Comparison of ENCODE assay signal across 22 cellular contexts in the genomic region with DNA sequence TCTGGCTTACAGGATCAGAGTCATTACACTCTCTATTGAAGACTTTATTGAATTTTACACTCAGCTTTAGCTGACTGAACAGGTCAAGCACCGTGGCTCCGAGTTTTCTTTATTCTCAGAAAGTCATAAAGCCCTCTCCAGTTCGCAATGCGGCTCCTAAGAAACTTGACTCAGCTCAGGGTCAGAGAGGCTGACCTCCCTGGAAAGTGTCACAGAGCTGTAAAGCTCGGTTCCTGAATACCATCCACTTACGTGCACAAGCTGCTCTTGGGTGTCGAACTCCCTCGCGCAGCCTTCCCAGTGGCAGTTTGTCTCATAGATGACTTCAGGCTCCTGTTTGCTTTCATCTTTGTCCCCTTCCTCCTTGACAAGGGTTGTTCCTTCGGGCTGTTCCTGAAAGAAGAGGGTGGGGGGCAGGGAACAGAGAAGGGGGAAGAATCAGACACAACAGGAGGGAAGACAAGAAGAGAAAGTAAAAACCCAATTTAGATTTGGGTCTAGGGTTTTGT.
DNase-seq lines count a peak whose midpoint lies in the region; ATAC-seq and TF ChIP-seq lines count a peak whose summit lies in the region.
"Had no signal": no experiment of that assay in that cellular context is flagged by ENCODE, and none has a peak within 500 bp of the region (broad histone marks: within the 10 kb centered on the region; RNA-seq: fewer than 3 reads in every experiment).

No MANE protein-coding gene starts in this region.

- no peak overlapping the region for H3K27ac ChIP-seq in GM23338 (ENCODE audit: low read depth)
- H3K27ac ChIP-seq in fibroblast of lung (ENCODE audit: insufficient read depth, low read length) = no peak overlapping the region
- H3K27ac ChIP-seq in muscle layer of colon (ENCODE audit: low read depth, low read length) = peak overlapping the region; percentile 10
- no peak overlapping the region for H3K27ac ChIP-seq in trophoblast cell (ENCODE audit: low read depth, low read length)
- H3K27ac ChIP-seq: Peyer's patch had no signal

- peak overlapping the region; percentile 52; the same call in 1 of the 2 replicates for H3K27ac Mint-ChIP-seq in GM23338
- H3K27ac Mint-ChIP-seq: CD8-positive, alpha-beta memory T cell; HFFc6 had no signal

- H3K14ac ChIP-seq in trophoblast cell (ENCODE audit: low read length) = no peak overlapping the region

- no peak overlapping the region for H3K4ac ChIP-seq in trophoblast cell (ENCODE audit: low read depth, low read length)

- no CpG with 5 or more reads among the region's 10 CpGs for WGBS in trophoblast cell (ENCODE audit: extremely low coverage, insufficient coverage, insufficient read length)
- WGBS in lower leg skin, 2 donors = 85 to 86% methylated on average over 10 of the region's 10 CpGs

- TF ChIP-seq CTCF in GM23338 (conservative IDR thresholded peaks at IDR 0.05; ENCODE audit: low read depth in 2 of 2) = no peak
- no peak for TF ChIP-seq CTCF in fibroblast of lung (conservative IDR thresholded peaks at IDR 0.05 in 1 of 2, IDR thresholded peaks at IDR 0.05 in 1 of 2; ENCODE audit: low read depth in 1 of 2, low read length in 2 of 2)
- no peak for TF ChIP-seq CTCF in lower leg skin (IDR thresholded peaks at IDR 0.05)

- no peak overlapping the region for H3K4me3 Mint-ChIP-seq in GM23338
- H3K4me3 Mint-ChIP-seq: CD8-positive, alpha-beta memory T cell; HFFc6 had no signal

- no peak for TF ChIP-seq POLR2A in lower leg skin (IDR thresholded peaks at IDR 0.05)

- H3K18ac ChIP-seq in trophoblast cell (ENCODE audit: low read length) = no peak overlapping the region

- H2BK120ac ChIP-seq in trophoblast cell (ENCODE audit: insufficient read depth, low read length, poor library complexity) = no peak overlapping the region

- no peak overlapping the region for H3K23ac ChIP-seq in trophoblast cell (ENCODE audit: low read length)

- DNase-seq in GM23338 (ENCODE audit: low spot score) (no peak), fibroblast of lung (ENCODE audit: low read depth in 2 of 2) (peak in 1 of 2 donors; percentile 36), trophoblast cell (no peak), NCI-H1694 treated with DMSO at 0.1 percent for 48 hours (lab: John Stamatoyannopoulos, UW) (no peak), posterior vena cava (ENCODE audit: low spot score) (no peak), lower leg skin (ENCODE audit: low spot score in 2 of 2) (no peak)
- DNase-seq: AML-193; C1 segment of cervical spinal cord; Calu3; CD8-positive, alpha-beta memory T cell; DMS153; H7; HFFc6; KG1; NCI-H1105; NCI-H146; NCI-H2081; NCI-H2171; NCI-H526; Peyer's patch had no signal

- H2AK5ac ChIP-seq in trophoblast cell (ENCODE audit: low read length) = no peak overlapping the region

- H3K79me1 ChIP-seq in trophoblast cell (ENCODE audit: low read length) = no peaks in the 10 kb centered on the region

- peaks cover 9% of the 10 kb centered on the region; the same call in 1 of the 3 replicates for H3K36me3 Mint-ChIP-seq in GM23338 (ENCODE audit: low read depth)
- H3K36me3 Mint-ChIP-seq: CD8-positive, alpha-beta memory T cell had no signal

- H3K79me2 ChIP-seq in GM23338 (replicated peaks; ENCODE audit: insufficient read depth) (no peaks in the 10 kb centered on the region), fibroblast of lung (ENCODE audit: control insufficient read depth, insufficient read depth, low read length) (no peaks in the 10 kb centered on the region), trophoblast cell (ENCODE audit: control insufficient read depth, insufficient read depth, low read length, poor library complexity) (no peaks in the 10 kb centered on the region)

- H3K9me2 ChIP-seq in GM23338 (ENCODE audit: insufficient read depth) = no peaks in the 10 kb centered on the region

- H3K4me2 ChIP-seq in GM23338 (peak overlapping the region; percentile 22; the same call in 1 of the 2 replicates), fibroblast of lung (ENCODE audit: extremely low read depth, insufficient read depth, low read length) (peak overlapping the region; percentile 27), trophoblast cell (ENCODE audit: low read length) (no peak overlapping the region)

- peak overlapping the region; percentile 48 for H4K8ac ChIP-seq in trophoblast cell (ENCODE audit: low read depth, low read length)

- no peak overlapping the region for H2BK12ac ChIP-seq in trophoblast cell (ENCODE audit: low read length)

- H3F3A ChIP-seq in GM23338 (replicated peaks; ENCODE audit: low read depth) = no peaks in the 10 kb centered on the region

- intact Hi-C loops in posterior vena cava (cut with DNase I) = no loop called here
- intact Hi-C loops in lower leg skin (cut with DNase I; ENCODE audit: low total_unique reads) = no loop called here

- H4K91ac ChIP-seq in trophoblast cell (ENCODE audit: low read depth, low read length) = no peak overlapping the region

- H3K27me3 Mint-ChIP-seq in GM23338 (ENCODE audit: insufficient read depth, low read depth, poor library complexity) = no peaks in the 10 kb centered on the region

- H3K27me3 ChIP-seq in GM23338 (ENCODE audit: insufficient read depth) (no peaks in the 10 kb centered on the region), fibroblast of lung (ENCODE audit: control insufficient read depth, insufficient read depth, low read length) (no peaks in the 10 kb centered on the region), muscle layer of colon (ENCODE audit: control insufficient read depth in 1 of 2, insufficient read depth in 2 of 2, low read length in 2 of 2) (no peaks in the 10 kb centered on the region), trophoblast cell (ENCODE audit: insufficient read depth, low read length) (no peaks in the 10 kb centered on the region)
- H3K27me3 ChIP-seq: Peyer's patch had no signal

- H2AFZ ChIP-seq in GM23338 (no peak overlapping the region), fibroblast of lung (ENCODE audit: low read length) (no peak overlapping the region), trophoblast cell (ENCODE audit: insufficient read depth, low read length, poor library complexity) (no peak overlapping the region)

- H3K4me1 ChIP-seq in GM23338 (ENCODE audit: insufficient read depth) (peaks cover 22% of the 10 kb centered on the region), fibroblast of lung (ENCODE audit: control insufficient read depth, extremely low read depth, insufficient read depth, low read length) (peaks cover 6% of the 10 kb centered on the region), muscle layer of colon (ENCODE audit: insufficient read depth, low read length) (peaks cover 27% of the 10 kb centered on the region), trophoblast cell (ENCODE audit: control insufficient read depth in 1 of 2, insufficient read depth in 2 of 2, low read length in 2 of 2) (peaks cover 0 to 3% of the 10 kb centered on the region in 2 experiments)
- H3K4me1 ChIP-seq: Peyer's patch had no signal

- no peak overlapping the region for H2BK5ac ChIP-seq in trophoblast cell (ENCODE audit: low read depth, low read length, poor library complexity)

- H3K4me3 ChIP-seq in GM23338 = no peak overlapping the region
- no peak overlapping the region for H3K4me3 ChIP-seq in fibroblast of lung (replicated peaks in 1 of 4; ENCODE audit: control extremely low read depth in 1 of 4, insufficient read depth in 1 of 4, low read depth in 3 of 4, low read length in 4 of 4)
- H3K4me3 ChIP-seq in muscle layer of colon (ENCODE audit: low read depth in 1 of 2, low read length in 2 of 2) = no peak overlapping the region
- H3K4me3 ChIP-seq in trophoblast cell (ENCODE audit: low read depth, low read length) = no peak overlapping the region
- H3K4me3 ChIP-seq in lower leg skin (ENCODE audit: low read depth, poor library complexity, severe bottlenecking) = no peak overlapping the region
- H3K4me3 ChIP-seq: Peyer's patch had no signal

- H4K20me1 ChIP-seq in GM23338 (replicated peaks; ENCODE audit: insufficient read depth) = no peaks in the 10 kb centered on the region
- no peaks in the 10 kb centered on the region for H4K20me1 ChIP-seq in fibroblast of lung (ENCODE audit: control insufficient read depth, extremely low read depth, insufficient read depth, low read length)

- peaks cover 5% of the 10 kb centered on the region; the same call in 1 of the 2 replicates for H3K36me3 ChIP-seq in GM23338 (ENCODE audit: insufficient read depth)
- no peaks in the 10 kb centered on the region for H3K36me3 ChIP-seq in fibroblast of lung (ENCODE audit: control insufficient read depth, insufficient read depth, low read length)
- peaks cover 31% of the 10 kb centered on the region for H3K36me3 ChIP-seq in muscle layer of colon (ENCODE audit: insufficient read depth, low read length)
- peaks cover 4 to 12% of the 10 kb centered on the region in 2 experiments for H3K36me3 ChIP-seq in trophoblast cell (ENCODE audit: control insufficient read depth in 1 of 2, insufficient read depth in 2 of 2, low read length in 2 of 2)
- H3K36me3 ChIP-seq: Peyer's patch had no signal

- peaks cover 71% of the 10 kb centered on the region for H3K4me1 Mint-ChIP-seq in GM23338
- H3K4me1 Mint-ChIP-seq: CD8-positive, alpha-beta memory T cell had no signal

- ATAC-seq in GM23338 = no peak
- no peak for ATAC-seq in HG03280 (IDR thresholded peaks at IDR 0.05; ENCODE audit: unreplicated experiment)

- no peak overlapping the region for H4K12ac ChIP-seq in trophoblast cell (ENCODE audit: low read depth, low read length)

- H3K9me3 ChIP-seq in fibroblast of lung (ENCODE audit: control insufficient read depth, insufficient read depth, low read depth, low read length) (no peaks in the 10 kb centered on the region), muscle layer of colon (ENCODE audit: low read length) (no peaks in the 10 kb centered on the region), trophoblast cell (ENCODE audit: insufficient read depth, low read depth, low read length) (peaks cover 3% of the 10 kb centered on the region)
- H3K9me3 ChIP-seq: Peyer's patch had no signal

- H3K9me3 Mint-ChIP-seq in GM23338 = no peaks in the 10 kb centered on the region
- H3K9me3 Mint-ChIP-seq: HFFc6 had no signal

- H3K9ac ChIP-seq in fibroblast of lung (ENCODE audit: insufficient read depth, low read length) (no peak overlapping the region), muscle layer of colon (ENCODE audit: low read length) (no peak overlapping the region), trophoblast cell (ENCODE audit: low read length) (no peak overlapping the region)

TF ChIP-seq in GM23338, 12 proteins besides CTCF, POLR2A, EP300 and RAD21:
- no peak for TF ChIP-seq EZH2 (IDR thresholded peaks at IDR 0.05; ENCODE audit: low read depth, unreplicated experiment)
TF ChIP-seq in GM23338: peak in this region for 0.
